Comparison of ENCODE assay signal across 23 cellular contexts in the genomic region with DNA sequence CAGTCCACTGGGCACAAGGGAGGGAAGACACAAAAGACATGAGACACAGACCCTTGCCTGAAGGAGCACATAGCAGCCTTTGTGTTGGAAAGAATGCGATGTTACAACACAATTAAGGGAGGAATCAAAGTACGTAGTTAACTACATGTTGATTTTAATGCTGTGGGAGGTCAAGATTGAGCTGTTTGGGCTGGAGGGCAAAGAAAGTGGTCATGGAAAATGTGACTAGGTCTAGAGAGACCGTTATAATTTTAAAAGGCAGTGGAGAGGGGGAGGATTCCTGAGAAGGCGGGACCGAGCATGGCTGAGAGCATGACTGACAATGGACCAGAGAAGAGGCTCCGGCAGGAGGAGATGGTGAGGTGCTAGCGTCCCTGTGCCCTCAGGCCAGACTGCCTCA.
DNase-seq lines count a peak whose midpoint lies in the region; ATAC-seq and TF ChIP-seq lines count a peak whose summit lies in the region.
"Had no signal": no experiment of that assay in that cellular context is flagged by ENCODE, and none has a peak within 500 bp of the region (broad histone marks: within the 10 kb centered on the region; RNA-seq: fewer than 3 reads in every experiment).

No MANE protein-coding gene starts in this region.

- H3K36me3 ChIP-seq in colonic mucosa: no peaks in the 10 kb centered on the region
- H3K36me3 ChIP-seq in aorta (ENCODE audit: control insufficient read depth in 1 of 2, insufficient read depth in 2 of 2, low read length in 1 of 2): no peaks in the 10 kb centered on the region
- H3K36me3 ChIP-seq in uterus: no peaks in the 10 kb centered on the region
- H3K36me3 ChIP-seq: ascending aorta, cardiac muscle cell, Peyer's patch had no signal

- TF ChIP-seq CTCF in colonic mucosa (IDR thresholded peaks at IDR 0.05) (no peak), uterus (IDR thresholded peaks at IDR 0.05) (no peak)

- H3K9me3 ChIP-seq in colonic mucosa (no peaks in the 10 kb centered on the region), aorta (ENCODE audit: control insufficient read depth, low read length) (no peaks in the 10 kb centered on the region), uterus (no peaks in the 10 kb centered on the region)
- H3K9me3 ChIP-seq: ascending aorta, Peyer's patch had no signal

- DNase-seq in left cardiac atrium: peak; percentile 31
- no peak for DNase-seq in Right ventricle myocardium superior
- peak; percentile 15 for DNase-seq in colonic mucosa
- peak; percentile 3 for DNase-seq in iris pigment epithelial cell (ENCODE audit: low read depth)
- DNase-seq in ureter (ENCODE audit: low spot score): peak; percentile 39
- DNase-seq in aorta: no peak
- DNase-seq in uterus: no peak
- DNase-seq: activated CD4-positive, alpha-beta memory T cell treated with anti-CD3 and anti-CD28 coated beads for 36 hours; activated CD4-positive, CD25-positive, alpha-beta regulatory T cell treated with anti-CD3 and anti-CD28 coated beads, Interleukin-2, amount 50 U/mL, for 72 hours; activated CD8-positive, alpha-beta memory T cell treated with anti-CD3 and anti-CD28 coated beads, Interleukin-2, amount 50 U/mL, for 48 hours; CD4-positive, CD25-positive, alpha-beta regulatory T cell; GOT3; NCI-H1105; NCI-H2029; Peyer's patch; stimulated activated CD4-positive, alpha-beta T cell treated with anti-CD3 and anti-CD28 coated beads, Interleukin-4, amount 100 ng/mL, for 4 hours; stimulated activated naive B cell treated with anti-CD40 and anti-IgM and Interleukin-4, amounts not matched to agents 10 μg/mL and 1 μg/mL and 100 μg/mL, for 72 hours; T-helper 1 cell had no signal

- WGBS in aorta, 2 donors: 55 to 71% methylated on average over 7 of the region's 7 CpGs

- H3K27me3 ChIP-seq in colonic mucosa (no peaks in the 10 kb centered on the region), aorta (ENCODE audit: control insufficient read depth in 1 of 2, insufficient read depth in 2 of 2, low read length in 1 of 2) (peaks cover 0 to 4% of the 10 kb centered on the region in 2 donors), uterus (no peaks in the 10 kb centered on the region)
- H3K27me3 ChIP-seq: ascending aorta, cardiac muscle cell, Peyer's patch had no signal

- no peak overlapping the region for H3K27ac ChIP-seq in colonic mucosa
- no peak overlapping the region for H3K27ac ChIP-seq in aorta (ENCODE audit: low read depth in 1 of 2, low read length in 2 of 2)
- no peak overlapping the region for H3K27ac ChIP-seq in uterus
- H3K27ac ChIP-seq: ascending aorta, cardiac muscle cell had no signal

- H3K4me1 ChIP-seq in colonic mucosa (no peaks in the 10 kb centered on the region), aorta (ENCODE audit: control insufficient read depth in 1 of 2, insufficient read depth in 2 of 2, low read length in 2 of 2) (no peaks in the 10 kb centered on the region), uterus (no peaks in the 10 kb centered on the region)
- H3K4me1 ChIP-seq: ascending aorta had no signal

- no peak for ATAC-seq in left cardiac atrium
- ATAC-seq in Right ventricle myocardium superior (ENCODE audit: poor library complexity): no peak
- ATAC-seq in aorta (ENCODE audit: low FRiP score): no peak
- no peak for ATAC-seq in GM18511 (IDR thresholded peaks at IDR 0.05; ENCODE audit: unreplicated experiment)
- ATAC-seq: activated naive CD4-positive, alpha-beta T cell treated with anti-CD3 and anti-CD28 coated beads, Interleukin-2, amount 50 U/mL, for 72 hours; sciatic nerve; stimulated activated naive B cell treated with anti-CD40 and anti-IgM and Interleukin-4, amounts not matched to agents 10 μg/mL and 1 μg/mL and 100 μg/mL, for 72 hours had no signal

- no peak overlapping the region for H3K9ac ChIP-seq in colonic mucosa (ENCODE audit: low read depth in 2 of 2, low read length in 2 of 2)

- no peak overlapping the region for H3K4me3 ChIP-seq in colonic mucosa
- H3K4me3 ChIP-seq in aorta (ENCODE audit: low read length in 2 of 2): no peak overlapping the region
- no peak overlapping the region for H3K4me3 ChIP-seq in uterus
- H3K4me3 ChIP-seq: ascending aorta, cardiac muscle cell, Peyer's patch had no signal

- intact Hi-C loops in left cardiac atrium (cut with DNase I): no loop called here
- intact Hi-C loops in Right ventricle myocardium superior (cut with DNase I): no loop called here
- intact Hi-C loops in colonic mucosa (cut with DNase I): loop anchor here (10.0 kb wide), 1 partner anchor 214 kb away; no protein-coding TSS in a partner anchor
- intact Hi-C loops in aorta (cut with DNase I): no loop called here
- intact Hi-C loops in uterus (cut with DNase I; ENCODE audit: low total_unique reads): no loop called here

- no peak for TF ChIP-seq POLR2A in uterus (IDR thresholded peaks at IDR 0.05)

Comparison
In these comparisons a context has a peak if more than half of its experiments do, and no peak if none do; other contexts are left out.
1. DNase-seq: peak in left cardiac atrium (single experiment), colonic mucosa (single experiment), iris pigment epithelial cell (single experiment) and ureter (single experiment); none in Right ventricle myocardium superior (single experiment), aorta (0 of 2) and uterus (0 of 2).